In genomic region chr3:125083776-125084175, GRCh38 we compare ENCODE assay signal across 28 cellular contexts. TPM values are rescaled to one million over a fixed set of nuclear protein-coding genes. Genes with fewer than 3 reads are reported as not detected.
DNase-seq lines count a peak whose midpoint lies in the region; ATAC-seq, FAIRE-seq and TF ChIP-seq lines count a peak whose summit lies in the region.
"Had no signal": no experiment of that assay in that cellular context is flagged by ENCODE, and none has a peak within 500 bp of the region (broad histone marks: within the 10 kb centered on the region; RNA-seq: fewer than 3 reads in every experiment).

No MANE protein-coding gene starts in this region.

- H3K36me3 Mint-ChIP-seq in chondrocyte (ENCODE audit: low read depth): peaks cover 8% of the 10 kb centered on the region
- H3K36me3 Mint-ChIP-seq: memory B cell had no signal

- FAIRE-seq in A549 (lab: Jason Lieb, UNC): no peak
- FAIRE-seq: GM12892 had no signal

- H3K9me3 Mint-ChIP-seq in chondrocyte (ENCODE audit: low read depth): no peaks in the 10 kb centered on the region
- H3K9me3 Mint-ChIP-seq: activated CD4-positive, alpha-beta T cell treated with anti-CD3 and anti-CD28 coated beads, Interleukin-2, amount 10 ng/mL, durations not matched to agents 24 days and 14 days; activated T-cell treated with anti-CD3 and anti-CD28 coated beads, Interleukin-2, amount 50 U/mL, for 4 hours; memory B cell; T-helper 2 cell treated with Interferon-gamma antibody and Interleukin-4, amounts not matched to agents 5 μg/mL and 100 μg/mL, for 36 hours had no signal

- H3K27ac ChIP-seq in A549: peak overlapping the region in 1 of 2 experiments; percentile 57; a peak in 2 of 6 replicates
- H3K27ac ChIP-seq in brain microvascular endothelial cell: no peak overlapping the region
- no peak overlapping the region for H3K27ac ChIP-seq in lower lobe of right lung
- H3K27ac ChIP-seq: heart left ventricle, skin epidermis, WERI-Rb-1 had no signal

- no peak overlapping the region for H3K4me3 ChIP-seq in A549
- no peak overlapping the region for H3K4me3 ChIP-seq in brain microvascular endothelial cell (ENCODE audit: low read depth, low read length)
- H3K4me3 ChIP-seq in lower lobe of right lung: no peak overlapping the region
- H3K4me3 ChIP-seq: HAP-1, heart left ventricle, skin epidermis had no signal

- WGBS in A549 (ENCODE audit: missing lambda C conversion rate): 24% methylated on average over 10 of the region's 10 CpGs

- TF ChIP-seq EP300 in A549 (IDR thresholded peaks at IDR 0.05): no peak

- DNase-seq in A549 (ENCODE audit: low read depth in 1 of 2, low spot score in 1 of 2) (peak; percentile 21 to 27), M059J (ENCODE audit: low read depth) (peak; percentile 87), brain microvascular endothelial cell (peak; percentile 41), medulla oblongata (ENCODE audit: extremely low spot score) (peak; percentile 63), chondrocyte (ENCODE audit: low spot score) (no peak), lower lobe of right lung (no peak)
- DNase-seq: 8988T; activated CD4-positive, alpha-beta T cell treated with anti-CD3 and anti-CD28 coated beads, Interleukin-2, amount 10 ng/mL, durations not matched to agents 24 days and 14 days; activated naive CD4-positive, alpha-beta T cell treated with Interleukin-2 at 50 U/mL for 16 hours; activated T-cell treated with anti-CD3 and anti-CD28 coated beads, Interleukin-2, amount 50 U/mL, for 4 hours; amniotic stem cell; BE2C; DMS79; foreskin fibroblast; heart left ventricle; NCI-H1436 treated with DMSO at 0.1 percent for 48 hours; NCI-H526; RPMI8226; SK-N-SH; trophoblast cell; WERI-Rb-1 had no signal

- no peak for TF ChIP-seq POLR2A in A549 (IDR thresholded peaks at IDR 0.05; ENCODE audit: low read length)

- in situ Hi-C loops in brain microvascular endothelial cell (cut with HindIII; ENCODE audit: low pct_ligation_motif_present, low sequenced_read_pairs): no loop called here

- H3K4me2 ChIP-seq in A549: peak overlapping the region; percentile 51
- H3K4me2 ChIP-seq: SK-N-SH had no signal

- intact Hi-C loops in lower lobe of right lung (cut with DNase I): no loop called here

- H3K27ac Mint-ChIP-seq in chondrocyte (ENCODE audit: unreplicated experiment): no peak overlapping the region
- H3K27ac Mint-ChIP-seq: activated CD4-positive, alpha-beta T cell treated with anti-CD3 and anti-CD28 coated beads, Interleukin-2, amount 10 ng/mL, durations not matched to agents 24 days and 14 days; memory B cell; T-helper 2 cell treated with Interferon-gamma antibody and Interleukin-4, amounts not matched to agents 5 μg/mL and 100 μg/mL, for 36 hours had no signal

- H3K27me3 Mint-ChIP-seq in chondrocyte (ENCODE audit: low read depth): no peaks in the 10 kb centered on the region
- H3K27me3 Mint-ChIP-seq: memory B cell had no signal

- no peak overlapping the region for H3K4me3 Mint-ChIP-seq in chondrocyte (ENCODE audit: unreplicated experiment)
- H3K4me3 Mint-ChIP-seq: activated CD4-positive, alpha-beta T cell treated with anti-CD3 and anti-CD28 coated beads, Interleukin-2, amount 10 ng/mL, durations not matched to agents 24 days and 14 days; activated T-cell treated with anti-CD3 and anti-CD28 coated beads, Interleukin-2, amount 50 U/mL, for 4 hours; memory B cell; T-helper 2 cell treated with Interferon-gamma antibody and Interleukin-4, amounts not matched to agents 5 μg/mL and 100 μg/mL, for 36 hours had no signal

- CTCF ChIA-PET in A549 (lab: Yijun Ruan, JAX): interaction anchor here (1.0 to 1.3 kb wide), 4 partner anchors 9 to 87 kb away, joined by 3 to 7 read pairs (median 3); no protein-coding TSS in a partner anchor

- peaks cover 22% of the 10 kb centered on the region for H3K4me1 ChIP-seq in A549
- H3K4me1 ChIP-seq in lower lobe of right lung: no peaks in the 10 kb centered on the region
- H3K4me1 ChIP-seq: BE2C, HAP-1 had no signal

- TF ChIP-seq RAD21 in A549 (conservative IDR thresholded peaks at IDR 0.05 in 1 of 2, IDR thresholded peaks at IDR 0.05 in 1 of 2): no peak

- POLR2A ChIA-PET in A549 (lab: Yijun Ruan, JAX): interaction anchor here (1.3 kb wide), 1 partner anchor 21 kb away, joined by 8 read pairs; no protein-coding TSS in a partner anchor

- peak; percentile 50 to 71; a peak in 3 of 6 replicates for ATAC-seq in A549
- ATAC-seq in HG03469 (IDR thresholded peaks at IDR 0.05; ENCODE audit: unreplicated experiment): no peak
- no peak for ATAC-seq in HG02798 (IDR thresholded peaks at IDR 0.05; ENCODE audit: poor library complexity, unreplicated experiment)
- ATAC-seq in lower lobe of right lung: no peak
- ATAC-seq: activated T-cell treated with anti-CD3 and anti-CD28 coated beads, Interleukin-2, amount 50 U/mL, for 4 hours; heart left ventricle had no signal

- H3K36me3 ChIP-seq in brain microvascular endothelial cell (replicated peaks) (no peaks in the 10 kb centered on the region), lower lobe of right lung (no peaks in the 10 kb centered on the region)
- H3K36me3 ChIP-seq: BE2C, HAP-1, heart left ventricle had no signal

- TF ChIP-seq CTCF in A549 (IDR thresholded peaks at IDR 0.05) (no peak), brain microvascular endothelial cell (IDR thresholded peaks at IDR 0.05; ENCODE audit: low read depth, low read length, missing control alignments) (no peak), chondrocyte (IDR thresholded peaks at IDR 0.05) (no peak), lower lobe of right lung (IDR thresholded peaks at IDR 0.05) (no peak)

- H3K4me1 Mint-ChIP-seq in chondrocyte (ENCODE audit: low read depth): peaks cover 20% of the 10 kb centered on the region

- H3K9me3 ChIP-seq in A549 (no peaks in the 10 kb centered on the region), lower lobe of right lung (no peaks in the 10 kb centered on the region)
- H3K9me3 ChIP-seq: BE2C, HAP-1, heart left ventricle, SK-N-SH had no signal

- H3K27me3 ChIP-seq in brain microvascular endothelial cell (replicated peaks) (no peaks in the 10 kb centered on the region), lower lobe of right lung (ENCODE audit: low read depth) (no peaks in the 10 kb centered on the region)
- H3K27me3 ChIP-seq: BE2C, heart left ventricle had no signal

TF ChIP-seq in A549, 52 proteins besides CTCF, POLR2A, EP300 and RAD21:
- no peak for TF ChIP-seq MAX (IDR thresholded peaks at IDR 0.05)
- no peak for TF ChIP-seq FOSL2 (IDR thresholded peaks at IDR 0.05)
- 0 out of 2 replicates have a peak, but pooled peaks have one; percentile 8 for TF ChIP-seq FOSL2 (CRISPR knock-in tag; IDR thresholded peaks at IDR 0.05)

RNA-seq across cellular contexts. Expression of gene HEG1, which starts 28.0 kb away (rescaled TPM):
- polyA plus RNA-seq in A549 (2011; rRNA removed) (5.4 and 7.9 TPM in 2 replicates), A549 (2017; fragmentation: RNase III; extraction: RNeasy Plus Mini Kit Qiagen cat#74134 plus additional on column Dnase treatment) (5.6 to 6.6 TPM (median 5.9 TPM) in 3 replicates)
- polyA plus RNA-seq in A549 (2012; cell fraction: cytosol; rRNA removed): 2.7 and 3.8 TPM in 2 replicates
- 4.4 and 5.4 TPM in 2 replicates for polyA plus RNA-seq in A549 (2012; cell fraction: nucleus; rRNA removed)
- 8.3 and 13.1 TPM in 2 replicates for polyA minus RNA-seq in A549 (2011; rRNA and poly(A)+ RNA removed)
- 59.7 and 139 TPM in 2 replicates for total RNA-seq in M059J (2014; rRNA removed; shearing (Covaris generic))
- total RNA-seq in chondrocyte (69.6 to 107 TPM (median 70.4 TPM) in 3 replicates), lower lobe of right lung (157 TPM)

Comparison
In these comparisons a context has a peak if more than half of its experiments do, and no peak if none do; other contexts are left out.
1. ATAC-seq: peak in A549 (2 of 2); none in HG03469 (single experiment), HG02798 (single experiment) and lower lobe of right lung (0 of 2).
2. DNase-seq: peak in A549 (2 of 2), M059J (single experiment), brain microvascular endothelial cell (single experiment) and medulla oblongata (single experiment); none in chondrocyte (single experiment) and lower lobe of right lung (single experiment).